ENCODE assay signal across 1 cellular context in the genomic region with DNA sequence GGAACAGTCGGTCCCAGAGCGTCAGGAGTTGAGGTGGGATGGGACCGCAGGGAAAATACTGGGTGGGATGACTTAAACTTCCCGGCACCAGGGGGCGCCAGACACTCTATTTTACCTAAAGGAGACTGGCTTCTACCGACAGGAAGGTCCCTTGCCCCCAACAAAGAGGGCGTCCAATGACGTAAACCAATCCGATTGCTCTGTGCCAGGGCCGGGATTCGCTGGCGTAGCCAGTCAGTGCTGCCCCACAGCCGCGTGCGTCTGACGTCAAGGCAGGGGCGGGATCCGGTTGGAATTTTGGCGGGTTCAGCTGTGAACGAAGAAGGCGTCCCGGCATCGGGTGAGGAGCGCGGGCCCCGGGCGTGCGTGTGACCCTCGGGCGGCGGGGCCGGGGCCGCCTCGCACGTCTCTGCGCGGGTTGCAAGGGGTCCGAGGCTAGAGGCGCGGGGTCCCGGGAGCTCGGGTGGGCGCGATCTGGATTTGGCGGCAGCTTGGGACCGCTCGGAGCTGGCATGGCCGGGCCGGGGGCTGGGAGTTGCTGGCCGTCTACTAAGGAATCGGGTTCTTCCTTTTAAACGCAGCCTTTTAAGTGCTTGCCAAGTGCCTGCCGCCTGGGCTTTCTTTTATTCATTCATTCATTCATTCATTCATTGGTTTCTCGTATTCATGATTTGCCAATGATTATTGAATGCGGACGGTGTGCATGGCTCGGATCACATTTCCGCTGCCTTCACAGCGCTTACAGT.
TF ChIP-seq lines count a peak whose summit lies in the region.

A gene (plus strand): TSS at position 292 of the 746 bp plus-strand sequence. CDS start 2,645 bp downstream, outside the sequence.

TF ChIP-seq in K562, 482 proteins besides CTCF, POLR2A, EP300 and RAD21 (continued from another document and continues in another):
- TF ChIP-seq, protein P1, sequence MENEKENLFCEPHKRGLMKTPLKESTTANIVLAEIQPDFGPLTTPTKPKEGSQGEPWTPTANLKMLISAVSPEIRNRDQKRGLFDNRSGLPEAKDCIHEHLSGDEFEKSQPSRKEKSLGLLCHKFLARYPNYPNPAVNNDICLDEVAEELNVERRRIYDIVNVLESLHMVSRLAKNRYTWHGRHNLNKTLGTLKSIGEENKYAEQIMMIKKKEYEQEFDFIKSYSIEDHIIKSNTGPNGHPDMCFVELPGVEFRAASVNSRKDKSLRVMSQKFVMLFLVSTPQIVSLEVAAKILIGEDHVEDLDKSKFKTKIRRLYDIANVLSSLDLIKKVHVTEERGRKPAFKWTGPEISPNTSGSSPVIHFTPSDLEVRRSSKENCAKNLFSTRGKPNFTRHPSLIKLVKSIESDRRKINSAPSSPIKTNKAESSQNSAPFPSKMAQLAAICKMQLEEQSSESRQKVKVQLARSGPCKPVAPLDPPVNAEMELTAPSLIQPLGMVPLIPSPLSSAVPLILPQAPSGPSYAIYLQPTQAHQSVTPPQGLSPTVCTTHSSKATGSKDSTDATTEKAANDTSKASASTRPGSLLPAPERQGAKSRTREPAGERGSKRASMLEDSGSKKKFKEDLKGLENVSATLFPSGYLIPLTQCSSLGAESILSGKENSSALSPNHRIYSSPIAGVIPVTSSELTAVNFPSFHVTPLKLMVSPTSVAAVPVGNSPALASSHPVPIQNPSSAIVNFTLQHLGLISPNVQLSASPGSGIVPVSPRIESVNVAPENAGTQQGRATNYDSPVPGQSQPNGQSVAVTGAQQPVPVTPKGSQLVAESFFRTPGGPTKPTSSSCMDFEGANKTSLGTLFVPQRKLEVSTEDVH (IDR thresholded peaks at IDR 0.05; ENCODE audit: low read depth, partially characterized antibody): peak; percentile 97
- TF ChIP-seq BACH1 (tag; IDR thresholded peaks at IDR 0.05): no peak
- no peak for TF ChIP-seq ZKSCAN8 (CRISPR knock-in tag; IDR thresholded peaks at IDR 0.05)
- TF ChIP-seq SNRNP70 (optimal IDR thresholded peaks at IDR 0.05; ENCODE audit: low read depth, low read length): no peak
- no peak for TF ChIP-seq ZNF408 (CRISPR knock-in tag; IDR thresholded peaks at IDR 0.05; ENCODE audit: low read depth)
- no peak for TF ChIP-seq ZNF232 (CRISPR knock-in tag; IDR thresholded peaks at IDR 0.05)
- TF ChIP-seq ZC3H11A (IDR thresholded peaks at IDR 0.05; ENCODE audit: low read depth, low read length): no peak
- TF ChIP-seq, protein P2, sequence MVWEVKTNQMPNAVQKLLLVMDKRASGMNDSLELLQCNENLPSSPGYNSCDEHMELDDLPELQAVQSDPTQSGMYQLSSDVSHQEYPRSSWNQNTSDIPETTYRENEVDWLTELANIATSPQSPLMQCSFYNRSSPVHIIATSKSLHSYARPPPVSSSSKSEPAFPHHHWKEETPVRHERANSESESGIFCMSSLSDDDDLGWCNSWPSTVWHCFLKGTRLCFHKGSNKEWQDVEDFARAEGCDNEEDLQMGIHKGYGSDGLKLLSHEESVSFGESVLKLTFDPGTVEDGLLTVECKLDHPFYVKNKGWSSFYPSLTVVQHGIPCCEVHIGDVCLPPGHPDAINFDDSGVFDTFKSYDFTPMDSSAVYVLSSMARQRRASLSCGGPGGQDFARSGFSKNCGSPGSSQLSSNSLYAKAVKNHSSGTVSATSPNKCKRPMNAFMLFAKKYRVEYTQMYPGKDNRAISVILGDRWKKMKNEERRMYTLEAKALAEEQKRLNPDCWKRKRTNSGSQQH (CRISPR knock-in tag; IDR thresholded peaks at IDR 0.05): no peak
- TF ChIP-seq NFYB (IDR thresholded peaks at IDR 0.05; ENCODE audit: extremely low read depth, insufficient read length): peak; percentile 89
- no peak for TF ChIP-seq ZNF3 (CRISPR knock-in tag; IDR thresholded peaks at IDR 0.05)
- peak; percentile 62 for TF ChIP-seq TEAD4 (IDR thresholded peaks at IDR 0.05; ENCODE audit: low read length)
- TF ChIP-seq TEAD4 (CRISPR knock-in tag; IDR thresholded peaks at IDR 0.05; ENCODE audit: borderline replicate concordance): no peak
- TF ChIP-seq MEIS2 (IDR thresholded peaks at IDR 0.05; ENCODE audit: partially characterized antibody): no peak
- TF ChIP-seq ZNF384 (IDR thresholded peaks at IDR 0.05; ENCODE audit: low read depth, low read length): no peak
- TF ChIP-seq, protein P3, sequence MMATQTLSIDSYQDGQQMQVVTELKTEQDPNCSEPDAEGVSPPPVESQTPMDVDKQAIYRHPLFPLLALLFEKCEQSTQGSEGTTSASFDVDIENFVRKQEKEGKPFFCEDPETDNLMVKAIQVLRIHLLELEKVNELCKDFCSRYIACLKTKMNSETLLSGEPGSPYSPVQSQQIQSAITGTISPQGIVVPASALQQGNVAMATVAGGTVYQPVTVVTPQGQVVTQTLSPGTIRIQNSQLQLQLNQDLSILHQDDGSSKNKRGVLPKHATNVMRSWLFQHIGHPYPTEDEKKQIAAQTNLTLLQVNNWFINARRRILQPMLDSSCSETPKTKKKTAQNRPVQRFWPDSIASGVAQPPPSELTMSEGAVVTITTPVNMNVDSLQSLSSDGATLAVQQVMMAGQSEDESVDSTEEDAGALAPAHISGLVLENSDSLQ (IDR thresholded peaks at IDR 0.05): peak; percentile 47
- TF ChIP-seq CHD1 (IDR thresholded peaks at IDR 0.05; ENCODE audit: low read length): no peak
- no peak for TF ChIP-seq ILK (tag; IDR thresholded peaks at IDR 0.05; ENCODE audit: borderline replicate concordance, low read depth)
- TF ChIP-seq ZBTB1 (CRISPR knock-in tag; IDR thresholded peaks at IDR 0.05; ENCODE audit: borderline replicate concordance, low read depth): no peak
- TF ChIP-seq, protein P4, sequence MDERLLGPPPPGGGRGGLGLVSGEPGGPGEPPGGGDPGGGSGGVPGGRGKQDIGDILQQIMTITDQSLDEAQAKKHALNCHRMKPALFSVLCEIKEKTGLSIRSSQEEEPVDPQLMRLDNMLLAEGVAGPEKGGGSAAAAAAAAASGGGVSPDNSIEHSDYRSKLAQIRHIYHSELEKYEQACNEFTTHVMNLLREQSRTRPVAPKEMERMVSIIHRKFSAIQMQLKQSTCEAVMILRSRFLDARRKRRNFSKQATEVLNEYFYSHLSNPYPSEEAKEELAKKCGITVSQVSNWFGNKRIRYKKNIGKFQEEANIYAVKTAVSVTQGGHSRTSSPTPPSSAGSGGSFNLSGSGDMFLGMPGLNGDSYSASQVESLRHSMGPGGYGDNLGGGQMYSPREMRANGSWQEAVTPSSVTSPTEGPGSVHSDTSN (CRISPR knock-in tag; IDR thresholded peaks at IDR 0.05; ENCODE audit: low read depth): no peak
- TF ChIP-seq, protein P4 (tag; conservative IDR thresholded peaks at IDR 0.05; ENCODE audit: low read depth): no peak
- no peak for TF ChIP-seq NR2C2 (CRISPR knock-in tag; IDR thresholded peaks at IDR 0.05)
- no peak; the same call in 1 of the 2 replicates for TF ChIP-seq NR2C2 (tag; IDR thresholded peaks at IDR 0.05)
- TF ChIP-seq, protein P5, sequence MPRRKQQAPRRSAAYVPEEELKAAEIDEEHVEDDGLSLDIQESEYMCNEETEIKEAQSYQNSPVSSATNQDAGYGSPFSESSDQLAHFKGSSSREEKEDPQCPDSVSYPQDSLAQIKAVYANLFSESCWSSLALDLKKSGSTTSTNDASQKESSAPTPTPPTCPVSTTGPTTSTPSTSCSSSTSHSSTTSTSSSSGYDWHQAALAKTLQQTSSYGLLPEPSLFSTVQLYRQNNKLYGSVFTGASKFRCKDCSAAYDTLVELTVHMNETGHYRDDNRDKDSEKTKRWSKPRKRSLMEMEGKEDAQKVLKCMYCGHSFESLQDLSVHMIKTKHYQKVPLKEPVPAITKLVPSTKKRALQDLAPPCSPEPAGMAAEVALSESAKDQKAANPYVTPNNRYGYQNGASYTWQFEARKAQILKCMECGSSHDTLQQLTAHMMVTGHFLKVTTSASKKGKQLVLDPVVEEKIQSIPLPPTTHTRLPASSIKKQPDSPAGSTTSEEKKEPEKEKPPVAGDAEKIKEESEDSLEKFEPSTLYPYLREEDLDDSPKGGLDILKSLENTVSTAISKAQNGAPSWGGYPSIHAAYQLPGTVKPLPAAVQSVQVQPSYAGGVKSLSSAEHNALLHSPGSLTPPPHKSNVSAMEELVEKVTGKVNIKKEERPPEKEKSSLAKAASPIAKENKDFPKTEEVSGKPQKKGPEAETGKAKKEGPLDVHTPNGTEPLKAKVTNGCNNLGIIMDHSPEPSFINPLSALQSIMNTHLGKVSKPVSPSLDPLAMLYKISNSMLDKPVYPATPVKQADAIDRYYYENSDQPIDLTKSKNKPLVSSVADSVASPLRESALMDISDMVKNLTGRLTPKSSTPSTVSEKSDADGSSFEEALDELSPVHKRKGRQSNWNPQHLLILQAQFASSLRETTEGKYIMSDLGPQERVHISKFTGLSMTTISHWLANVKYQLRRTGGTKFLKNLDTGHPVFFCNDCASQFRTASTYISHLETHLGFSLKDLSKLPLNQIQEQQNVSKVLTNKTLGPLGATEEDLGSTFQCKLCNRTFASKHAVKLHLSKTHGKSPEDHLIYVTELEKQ (CRISPR knock-in tag; IDR thresholded peaks at IDR 0.05): no peak
- no peak for TF ChIP-seq ELF4 (CRISPR knock-in tag; IDR thresholded peaks at IDR 0.05)
- TF ChIP-seq, protein P6, sequence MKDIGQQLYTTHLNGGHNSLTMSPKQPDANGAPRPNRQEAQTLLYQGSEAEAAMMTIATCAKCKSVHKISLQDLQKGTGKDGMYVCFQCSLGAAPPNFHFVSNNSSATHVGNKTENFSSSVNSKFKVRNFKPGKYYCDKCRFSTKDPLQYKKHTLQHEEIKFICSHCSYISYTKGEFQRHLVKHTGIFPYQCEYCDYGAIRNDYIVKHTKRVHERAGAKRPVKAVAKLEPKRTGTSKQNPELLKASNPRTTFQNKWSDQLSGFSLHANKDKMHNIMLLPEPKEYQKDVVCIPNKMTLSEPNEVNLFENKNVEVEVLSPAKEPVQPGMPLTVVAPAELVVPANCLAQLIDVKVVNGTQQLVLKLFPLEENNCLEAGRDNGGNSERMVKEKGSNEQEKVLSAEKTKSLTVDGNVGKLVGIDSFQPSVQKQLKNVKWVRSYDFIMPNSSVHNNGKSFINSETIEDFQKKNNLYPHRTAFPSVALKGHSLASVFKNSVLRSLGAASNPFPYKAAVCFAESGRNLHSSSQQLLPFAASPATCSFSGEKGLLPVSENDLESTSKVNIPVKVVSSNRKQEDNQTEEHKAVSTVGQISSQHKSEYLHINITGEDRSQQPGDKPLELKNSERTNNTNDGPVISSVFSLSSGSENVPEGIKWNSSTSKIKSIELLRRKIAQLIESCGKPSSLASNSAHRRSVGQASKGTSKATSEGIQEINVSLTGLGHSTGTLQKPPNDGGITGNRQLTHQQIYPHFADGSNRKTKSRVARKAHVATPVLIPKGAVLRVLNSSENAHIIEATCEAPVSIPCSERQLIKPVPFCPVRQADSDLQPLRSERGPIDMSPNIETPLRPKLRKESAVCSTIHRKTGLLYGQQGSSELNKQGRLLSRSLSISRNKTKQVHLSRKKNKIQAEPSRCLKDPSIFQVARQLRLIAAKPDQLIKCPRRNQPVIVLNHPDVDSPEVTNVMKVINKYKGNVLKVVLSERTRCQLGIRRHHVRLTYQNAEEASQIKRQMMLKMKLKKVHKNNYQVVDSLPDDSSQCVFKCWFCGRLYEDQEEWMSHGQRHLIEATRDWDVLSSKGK (CRISPR knock-in tag; IDR thresholded peaks at IDR 0.05): no peak
- TF ChIP-seq ZNF165 (CRISPR knock-in tag; IDR thresholded peaks at IDR 0.05; ENCODE audit: borderline replicate concordance): no peak
- TF ChIP-seq CXXC5 (CRISPR knock-in tag; IDR thresholded peaks at IDR 0.05): peak; percentile 97
- no peak for TF ChIP-seq ILF3 (IDR thresholded peaks at IDR 0.05; ENCODE audit: borderline replicate concordance)
- TF ChIP-seq ZNF696 (CRISPR knock-in tag; conservative IDR thresholded peaks at IDR 0.05): no peak
- TF ChIP-seq EGR1 (conservative IDR thresholded peaks at IDR 0.05): no peak; the same call in 1 of the 2 replicates
- TF ChIP-seq ZNF274 (IDR thresholded peaks at IDR 0.05; ENCODE audit: borderline replicate concordance, low read depth, low read length): no peak
- peak; percentile 63 for TF ChIP-seq FIP1L1 (IDR thresholded peaks at IDR 0.05; ENCODE audit: low read depth, low read length, poor library complexity, severe bottlenecking)
- peak; percentile 6; the same call in 1 of the 2 replicates for TF ChIP-seq TCF3 (CRISPR knock-in tag; IDR thresholded peaks at IDR 0.05)
- TF ChIP-seq PTTG1 (tag; IDR thresholded peaks at IDR 0.05; ENCODE audit: low read depth): no peak
- no peak for TF ChIP-seq ZNF431 (CRISPR knock-in tag; IDR thresholded peaks at IDR 0.05)
- no peak for TF ChIP-seq SETDB1 (IDR thresholded peaks at IDR 0.05; ENCODE audit: low read length)
- no peak; the same call in 1 of the 2 replicates for TF ChIP-seq TARDBP (IDR thresholded peaks at IDR 0.05)
- no peak for TF ChIP-seq ZNF324 (CRISPR knock-in tag; IDR thresholded peaks at IDR 0.05)
- no peak for TF ChIP-seq GATAD2A (IDR thresholded peaks at IDR 0.05)
- TF ChIP-seq ASH1L (IDR thresholded peaks at IDR 0.05; ENCODE audit: borderline replicate concordance, low read depth, partially characterized antibody): peak; percentile 57
- TF ChIP-seq TAF1 (IDR thresholded peaks at IDR 0.05; ENCODE audit: control insufficient read depth, extremely low read depth, insufficient read depth, low read length, severe bottlenecking): peak; percentile 70
- TF ChIP-seq, protein P7, sequence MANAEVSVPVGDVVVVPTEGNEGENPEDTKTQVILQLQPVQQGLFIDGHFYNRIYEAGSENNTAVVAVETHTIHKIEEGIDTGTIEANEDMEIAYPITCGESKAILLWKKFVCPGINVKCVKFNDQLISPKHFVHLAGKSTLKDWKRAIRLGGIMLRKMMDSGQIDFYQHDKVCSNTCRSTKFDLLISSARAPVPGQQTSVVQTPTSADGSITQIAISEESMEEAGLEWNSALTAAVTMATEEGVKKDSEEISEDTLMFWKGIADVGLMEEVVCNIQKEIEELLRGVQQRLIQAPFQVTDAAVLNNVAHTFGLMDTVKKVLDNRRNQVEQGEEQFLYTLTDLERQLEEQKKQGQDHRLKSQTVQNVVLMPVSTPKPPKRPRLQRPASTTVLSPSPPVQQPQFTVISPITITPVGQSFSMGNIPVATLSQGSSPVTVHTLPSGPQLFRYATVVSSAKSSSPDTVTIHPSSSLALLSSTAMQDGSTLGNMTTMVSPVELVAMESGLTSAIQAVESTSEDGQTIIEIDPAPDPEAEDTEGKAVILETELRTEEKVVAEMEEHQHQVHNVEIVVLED (CRISPR knock-in tag; IDR thresholded peaks at IDR 0.05): peak; percentile 96
- TF ChIP-seq, protein P8, sequence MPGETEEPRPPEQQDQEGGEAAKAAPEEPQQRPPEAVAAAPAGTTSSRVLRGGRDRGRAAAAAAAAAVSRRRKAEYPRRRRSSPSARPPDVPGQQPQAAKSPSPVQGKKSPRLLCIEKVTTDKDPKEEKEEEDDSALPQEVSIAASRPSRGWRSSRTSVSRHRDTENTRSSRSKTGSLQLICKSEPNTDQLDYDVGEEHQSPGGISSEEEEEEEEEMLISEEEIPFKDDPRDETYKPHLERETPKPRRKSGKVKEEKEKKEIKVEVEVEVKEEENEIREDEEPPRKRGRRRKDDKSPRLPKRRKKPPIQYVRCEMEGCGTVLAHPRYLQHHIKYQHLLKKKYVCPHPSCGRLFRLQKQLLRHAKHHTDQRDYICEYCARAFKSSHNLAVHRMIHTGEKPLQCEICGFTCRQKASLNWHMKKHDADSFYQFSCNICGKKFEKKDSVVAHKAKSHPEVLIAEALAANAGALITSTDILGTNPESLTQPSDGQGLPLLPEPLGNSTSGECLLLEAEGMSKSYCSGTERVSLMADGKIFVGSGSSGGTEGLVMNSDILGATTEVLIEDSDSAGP (CRISPR knock-in tag; IDR thresholded peaks at IDR 0.05): no peak
- no peak for TF ChIP-seq ZBTB8A (IDR thresholded peaks at IDR 0.05; ENCODE audit: partially characterized antibody)
- no peak for TF ChIP-seq EHMT2 (IDR thresholded peaks at IDR 0.05)
